In genomic region chrX:48899078-48899410, GRCh38 we compare ENCODE assay signal across 1 cellular context.
TF ChIP-seq lines count a peak whose summit lies in the region.

No MANE protein-coding gene starts in this region.

TF ChIP-seq in GM12878, 131 proteins besides CTCF, POLR2A, EP300 and RAD21:
- no peak for TF ChIP-seq SIX5 (IDR thresholded peaks at IDR 0.05; ENCODE audit: low read depth, low read length, severe bottlenecking)
- TF ChIP-seq BHLHE40 (IDR thresholded peaks at IDR 0.05; ENCODE audit: borderline replicate concordance in 1 of 2, low read depth in 2 of 2, low read length in 1 of 2), result peak in 1 of 2 experiments; percentile 17; a peak in 1 of 4 replicates
TF ChIP-seq in GM12878: peak in this region for 1.
